Comparison of ENCODE assay signal across 8 cellular contexts in genomic region chr12:92928431-92928961, GRCh38. TPM values are rescaled to one million over a fixed set of nuclear protein-coding genes. Genes with fewer than 3 reads are reported as not detected.
DNase-seq lines count a peak whose midpoint lies in the region; ATAC-seq and TF ChIP-seq lines count a peak whose summit lies in the region.

No MANE protein-coding gene starts in this region.

- H3K27me3 ChIP-seq in GM06990 (replicated peaks; ENCODE audit: control insufficient read depth, insufficient read depth, low read length), result no peaks in the 10 kb centered on the region
- no peaks in the 10 kb centered on the region for H3K27me3 ChIP-seq in Panc1 (ENCODE audit: control insufficient read depth, insufficient read depth, low read length)
- H3K27me3 ChIP-seq in heart right ventricle, result no peaks in the 10 kb centered on the region
- no peaks in the 10 kb centered on the region for H3K27me3 ChIP-seq in prostate gland (replicated peaks; ENCODE audit: insufficient read depth)

- H3K27ac ChIP-seq in Panc1 (ENCODE audit: low read length) (peak overlapping the region; percentile 67), heart right ventricle (peak overlapping the region; percentile 92 to 99 (median 97)), prostate gland (peak overlapping the region; percentile 93 to 98)

- H3K36me3 Mint-ChIP-seq in activated naive CD4-positive, alpha-beta T cell treated with anti-CD3 and anti-CD28 coated beads, Interleukin-2, amount 50 U/mL, for 24 hours, result peaks cover 4% of the 10 kb centered on the region

- peak; percentile 10 for ATAC-seq in HG02678 (IDR thresholded peaks at IDR 0.05; ENCODE audit: unreplicated experiment)
- peak; percentile 65 for ATAC-seq in Panc1
- ATAC-seq in heart right ventricle, result peak; percentile 29 to 68 (median 48)

- no peaks in the 10 kb centered on the region; the same call in 1 of the 2 replicates for H3K36me3 ChIP-seq in GM06990 (ENCODE audit: control insufficient read depth, insufficient read depth, low read length)
- no peaks in the 10 kb centered on the region for H3K36me3 ChIP-seq in Panc1 (ENCODE audit: control insufficient read depth, insufficient read depth, low read length)
- H3K36me3 ChIP-seq in heart right ventricle, result no peaks in the 10 kb centered on the region
- H3K36me3 ChIP-seq in prostate gland, result no peaks in the 10 kb centered on the region

- no peaks in the 10 kb centered on the region for H3K9me3 Mint-ChIP-seq in activated naive CD4-positive, alpha-beta T cell treated with anti-CD3 and anti-CD28 coated beads, Interleukin-2, amount 50 U/mL, for 24 hours

- peaks cover 22% of the 10 kb centered on the region for H3K4me1 ChIP-seq in Panc1 (ENCODE audit: control insufficient read depth, insufficient read depth, low read length)
- peaks cover 0 to 57% (median 46%) of the 10 kb centered on the region in 9 donors for H3K4me1 ChIP-seq in heart right ventricle
- no peaks in the 10 kb centered on the region for H3K4me1 ChIP-seq in prostate gland (replicated peaks)

- no TSS peak for BruUV-seq in Panc1 (replicated peaks; lab: Mats Ljungman, UMichigan)

- TF ChIP-seq CTCF in GM06990 (IDR thresholded peaks at IDR 0.05; ENCODE audit: insufficient read depth, low read length, poor library complexity, severe bottlenecking), result no peak
- TF ChIP-seq CTCF in Panc1 (IDR thresholded peaks at IDR 0.05), result no peak
- no peak for TF ChIP-seq CTCF in heart right ventricle (IDR thresholded peaks at IDR 0.05)
- no peak for TF ChIP-seq CTCF in prostate gland (IDR thresholded peaks at IDR 0.05)

- H3K4me3 ChIP-seq in GM06990 (replicated peaks; ENCODE audit: low read depth, low read length) (peak overlapping the region; percentile 81), Panc1 (ENCODE audit: low read depth in 2 of 2, low read length in 2 of 2) (peak overlapping the region; percentile 57 to 64), heart right ventricle (peak overlapping the region; percentile 66 to 94 (median 87)), prostate gland (peak overlapping the region; percentile 85)

- WGBS in heart right ventricle, 2 donors, result 0 to 1% methylated on average over 43 to 49 of the region's 49 CpGs
- 1% methylated on average over 32 of the region's 49 CpGs for WGBS in prostate gland

- in situ Hi-C loops in Panc1 (cut with HindIII; ENCODE audit: low pct_unique_long_range_greater_than_20kb, low sequenced_read_pairs), result no loop called here

- intact Hi-C loops in Panc1 (cut with micrococcal nuclease; ENCODE audit: unreplicated experiment), result loop anchor here (5.0 kb wide), 1 partner anchor 141 kb away; no protein-coding TSS in a partner anchor
- intact Hi-C loops in heart right ventricle (cut with DNase I), result loop anchor here in 8 of 10 donors (5.0 to 10.0 kb wide), 7 partner anchors 66 to 424 kb away; no protein-coding TSS in a partner anchor
- intact Hi-C loops in prostate gland (cut with DNase I), result loop anchor here (5.0 kb wide), 1 partner anchor 449 kb away; the partner anchor contains the start of gene NUDT4

- H3K4me1 Mint-ChIP-seq in activated naive CD4-positive, alpha-beta T cell treated with anti-CD3 and anti-CD28 coated beads, Interleukin-2, amount 50 U/mL, for 24 hours, result peaks cover 44% of the 10 kb centered on the region

- TF ChIP-seq POLR2A in prostate gland (IDR thresholded peaks at IDR 0.05), result no peak

- H3K9me3 ChIP-seq in Panc1 (ENCODE audit: control insufficient read depth, insufficient read depth, low read depth, low read length) (no peaks in the 10 kb centered on the region), heart right ventricle (no peaks in the 10 kb centered on the region), prostate gland (no peaks in the 10 kb centered on the region)

- POLR2A ChIA-PET in Panc1 (lab: Charles Lee), result no interaction called here

- H3K4me3 Mint-ChIP-seq in activated naive CD4-positive, alpha-beta T cell treated with anti-CD3 and anti-CD28 coated beads, Interleukin-2, amount 50 U/mL, for 24 hours, result peak overlapping the region; percentile 91

- peak overlapping the region; percentile 99 for H3K27ac Mint-ChIP-seq in activated naive CD4-positive, alpha-beta T cell treated with anti-CD3 and anti-CD28 coated beads, Interleukin-2, amount 50 U/mL, for 24 hours

- DNase-seq in GM06990 (ENCODE audit: extremely low read depth, insufficient read length), result peak; percentile 63
- no peak for DNase-seq in Panc1 (ENCODE audit: low read depth, low spot score)
- peak; percentile 29 to 51 for DNase-seq in heart right ventricle
- DNase-seq in prostate gland (ENCODE audit: low spot score), result peak; percentile 16
- DNase-seq in ureter (ENCODE audit: low spot score), result peak; percentile 56
- DNase-seq in NCI-H187 treated with DMSO at 0.1 percent for 48 hours (lab: John Stamatoyannopoulos, UW), result no peak

- CTCF ChIA-PET in Panc1 (lab: Charles Lee), result interaction anchor here (0.6 kb wide), 1 partner anchor 1566 kb away, joined by 5 read pairs; no protein-coding TSS in a partner anchor

- no peaks in the 10 kb centered on the region for H3K27me3 Mint-ChIP-seq in activated naive CD4-positive, alpha-beta T cell treated with anti-CD3 and anti-CD28 coated beads, Interleukin-2, amount 50 U/mL, for 24 hours

RNA-seq across cellular contexts. Expression of gene EEA1, which starts 0.6 kb away (rescaled TPM):
- total RNA-seq in Panc1 (2021; ENCODE audit: unreplicated experiment) (15.1 TPM), heart right ventricle (10 to 100 TPM; 21.7 to 41.6 (median 33.8) TPM), prostate gland (10 to 100 TPM; 18.6 to 22.6 TPM), ureter (46.3 TPM)
- polyA plus RNA-seq in Panc1 (2012; ENCODE audit: insufficient read length), result 2.6 TPM
- polyA plus RNA-seq in heart right ventricle, result 1 to 10 TPM; 2.6 to 5.9 TPM

Comparison
In these comparisons a context has a peak if more than half of its experiments do, and no peak if none do; other contexts are left out.
1. DNase-seq: peak in GM06990 (single experiment), heart right ventricle (2 of 2), prostate gland (single experiment) and ureter (single experiment); none in Panc1 (single experiment) and NCI-H187 treated with DMSO at 0.1 percent for 48 hours (single experiment).
2. ATAC-seq: peak in every context shown above with its lines; median percentile 65 in Panc1; 48 in heart right ventricle; 10 in HG02678.
3. Peak in every context shown above with its lines, with median percentiles within 50 percentile points of each other: H3K4me3 ChIP-seq and H3K27ac ChIP-seq.